Comparison of ENCODE assay signal across 12 cellular contexts in the genomic region with DNA sequence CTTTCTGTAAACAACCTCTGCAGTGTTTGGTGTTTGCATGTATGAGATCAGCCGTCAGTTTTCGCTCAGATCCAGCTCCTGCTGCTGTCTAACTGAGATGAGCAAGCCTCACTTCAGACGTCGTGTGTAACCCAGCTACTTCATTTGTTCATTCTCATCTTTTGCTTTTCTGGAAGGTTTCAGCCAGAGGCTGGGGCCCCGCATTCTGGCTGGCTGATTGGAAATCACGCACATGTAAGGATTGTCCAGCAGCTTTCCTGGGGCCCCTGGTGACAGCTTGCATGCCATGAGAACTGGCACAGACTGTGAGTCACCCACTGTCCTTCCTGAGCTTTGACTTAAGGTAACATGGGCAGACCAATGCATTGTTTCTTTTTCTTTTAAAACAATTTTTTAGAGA. TPM values are rescaled to one million over a fixed set of nuclear protein-coding genes. Genes with fewer than 3 reads are reported as not detected.
DNase-seq lines count a peak whose midpoint lies in the region; ATAC-seq and TF ChIP-seq lines count a peak whose summit lies in the region.
"Had no signal": no experiment of that assay in that cellular context is flagged by ENCODE, and none has a peak within 500 bp of the region (broad histone marks: within the 10 kb centered on the region; RNA-seq: fewer than 3 reads in every experiment).

No MANE protein-coding gene starts in this region.

- POLR2A ChIA-PET in HEK293 (lab: Yijun Ruan, JAX): no interaction called here

- WGBS in adrenal gland, 4 donors: 54 to 73% (median 60%) methylated on average over 6 of the region's 6 CpGs

- no peaks in the 10 kb centered on the region for H3K9me3 Mint-ChIP-seq in osteocyte (ENCODE audit: unreplicated experiment)
- H3K9me3 Mint-ChIP-seq: CD14-positive monocyte had no signal

- no peak for TF ChIP-seq POLR2A in adrenal gland (IDR thresholded peaks at IDR 0.05)

- in situ Hi-C loops in HAP-1 (cut with MboI; ENCODE audit: low sequenced_read_pairs): no loop called here

- H3K27me3 ChIP-seq in adrenal gland (no peaks in the 10 kb centered on the region), HAP-1 (ENCODE audit: low read depth) (no peaks in the 10 kb centered on the region)

- no peak for ATAC-seq in GM18867 (IDR thresholded peaks at IDR 0.05; ENCODE audit: unreplicated experiment)
- no peak for ATAC-seq in GM18520 (IDR thresholded peaks at IDR 0.05; ENCODE audit: unreplicated experiment)

- H3K27ac ChIP-seq in HEK293 (ENCODE audit: extremely low read depth, low read depth, low read length) (no peak overlapping the region), adrenal gland (peak overlapping the region; percentile 31 to 73 (median 65))

- DNase-seq in AG10803 (ENCODE audit: low read depth): peak; percentile 5
- peak in 5 of 7 donors; percentile 63 to 73 (median 70) for DNase-seq in adrenal gland
- DNase-seq in osteocyte (ENCODE audit: extremely low spot score, unreplicated experiment): peak; percentile 66
- no peak for DNase-seq in NCI-H1105 (lab: John Stamatoyannopoulos, UW)
- DNase-seq in HAP-1 (ENCODE audit: low spot score in 2 of 2): no peak
- DNase-seq: foreskin melanocyte, NCI-H748 treated with DMSO at 0.1 percent for 48 hours had no signal

- no peaks in the 10 kb centered on the region for H3K9me3 ChIP-seq in HEK293 (ENCODE audit: control insufficient read depth, insufficient read depth, low read depth, low read length)
- no peaks in the 10 kb centered on the region for H3K9me3 ChIP-seq in adrenal gland (replicated peaks in 1 of 3)
- no peaks in the 10 kb centered on the region for H3K9me3 ChIP-seq in HAP-1

- H3K36me3 Mint-ChIP-seq in osteocyte (ENCODE audit: unreplicated experiment): no peaks in the 10 kb centered on the region
- H3K36me3 Mint-ChIP-seq: CD14-positive monocyte had no signal

- no peaks in the 10 kb centered on the region for H3K36me3 ChIP-seq in HEK293 (ENCODE audit: control insufficient read depth in 2 of 2, insufficient read depth in 1 of 2, low read length in 2 of 2)
- H3K36me3 ChIP-seq in adrenal gland (replicated peaks in 1 of 2): no peaks in the 10 kb centered on the region
- no peaks in the 10 kb centered on the region for H3K36me3 ChIP-seq in HAP-1 (replicated peaks)

- peak overlapping the region; percentile 0 for H3K27ac Mint-ChIP-seq in osteocyte (ENCODE audit: unreplicated experiment)

- H3K4me3 Mint-ChIP-seq in osteocyte (ENCODE audit: unreplicated experiment): no peak overlapping the region

- TF ChIP-seq CTCF in AG10803 (conservative IDR thresholded peaks at IDR 0.05; ENCODE audit: low read length) (no peak), HEK293 (tag by site-specific recombination; IDR thresholded peaks at IDR 0.05) (no peak), adrenal gland (IDR thresholded peaks at IDR 0.05) (no peak), osteocyte (IDR thresholded peaks at IDR 0.05) (no peak)

- H3K27me3 Mint-ChIP-seq in osteocyte (ENCODE audit: unreplicated experiment): no peaks in the 10 kb centered on the region

- H3K4me1 Mint-ChIP-seq in osteocyte (ENCODE audit: unreplicated experiment): peaks cover 30% of the 10 kb centered on the region

- H3K4me1 ChIP-seq in HEK293 (ENCODE audit: control insufficient read depth, insufficient read depth, low read length) (peaks cover 9% of the 10 kb centered on the region), adrenal gland (replicated peaks in 1 of 2) (peaks cover 36 to 75% of the 10 kb centered on the region in 2 donors), HAP-1 (no peaks in the 10 kb centered on the region)

- CTCF ChIA-PET in HEK293 (lab: Yijun Ruan, JAX): no interaction called here

- no peak overlapping the region for H3K4me3 ChIP-seq in AG10803 (ENCODE audit: low read length)
- H3K4me3 ChIP-seq in HEK293 (ENCODE audit: low read depth, low read length): no peak overlapping the region
- H3K4me3 ChIP-seq in adrenal gland: no peak overlapping the region
- no peak overlapping the region for H3K4me3 ChIP-seq in HAP-1
- H3K4me3 ChIP-seq: lung had no signal

- intact Hi-C loops in adrenal gland (cut with DNase I): no loop called here

TF ChIP-seq in HEK293, 187 proteins besides CTCF, POLR2A, EP300 and RAD21:
- TF ChIP-seq ZBTB20 (tag by site-specific recombination; IDR thresholded peaks at IDR 0.05): 0 out of 2 replicates have a peak, but pooled peaks have one; percentile 21
- no peak for TF ChIP-seq ZNF529 (tag by site-specific recombination; IDR thresholded peaks at IDR 0.05; ENCODE audit: insufficient replicate concordance)
- no peak for TF ChIP-seq ZNF423 (tag by site-specific recombination; IDR thresholded peaks at IDR 0.05)
- TF ChIP-seq ZNF830 (tag by site-specific recombination; IDR thresholded peaks at IDR 0.05; ENCODE audit: low read depth): no peak

RNA-seq across cellular contexts. Expression of gene LDLRAD4, which starts 49.0 kb away (rescaled TPM):
- total RNA-seq in adrenal gland (10 to 100 TPM; 26.1 to 64.5 (median 47.7) TPM), osteocyte (18.7 and 20.4 TPM in 2 replicates)
- 10 to 100 TPM in 1 of 3 donors, 1 to 10 TPM in 2; 3.9 to 16.6 (median 8.9) TPM for polyA plus RNA-seq in adrenal gland

Comparison
In these comparisons a context has a peak if more than half of its experiments do, and no peak if none do; other contexts are left out.
1. DNase-seq: peak in AG10803 (single experiment), adrenal gland (5 of 7) and osteocyte (single experiment); none in NCI-H1105 (single experiment) and HAP-1 (0 of 2).